In the genomic region with DNA sequence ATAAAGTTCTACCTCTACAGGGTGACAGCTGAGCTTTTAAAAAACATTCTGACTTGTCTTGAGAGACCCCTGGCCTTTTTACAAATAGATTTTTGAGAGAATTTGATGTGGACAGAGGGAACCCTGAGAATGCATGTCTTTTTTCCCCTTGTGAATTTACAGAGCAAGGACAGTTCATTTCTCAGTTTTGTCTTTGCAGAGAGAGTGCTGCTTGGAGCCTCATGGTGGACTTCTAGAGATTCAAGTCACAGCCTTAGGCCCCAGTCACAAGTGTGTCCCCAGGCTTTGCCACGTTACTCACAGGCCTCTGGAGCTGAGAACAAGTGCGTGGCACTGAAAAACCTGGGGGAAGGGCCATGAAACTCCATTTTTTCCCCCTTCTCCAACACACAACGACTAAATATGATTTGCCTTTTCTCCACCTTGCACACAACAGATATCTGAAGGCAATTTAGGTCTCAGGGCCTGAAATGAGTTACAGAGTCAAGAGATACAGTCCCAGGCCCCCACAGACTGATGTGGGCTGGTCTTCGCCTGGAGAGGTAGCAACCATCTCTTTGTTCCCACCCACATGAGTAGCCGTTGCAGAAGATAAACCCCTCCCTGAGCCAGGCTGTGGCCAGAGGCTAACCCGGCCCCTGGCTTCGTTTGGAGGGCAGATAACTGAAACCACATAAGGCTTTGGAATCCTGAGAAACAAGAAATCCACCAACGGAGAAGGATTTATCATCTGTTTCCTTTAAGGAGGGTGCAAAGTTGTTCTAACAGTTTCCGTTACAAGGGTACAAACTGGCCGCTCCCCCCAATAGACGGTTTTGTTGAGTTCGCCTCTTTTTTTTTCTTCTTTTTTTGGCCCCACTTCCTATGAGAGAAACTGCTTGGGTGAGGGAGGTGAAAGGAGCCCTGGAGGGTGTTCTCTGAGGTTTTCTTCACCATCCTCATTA, we compare ENCODE assay signal across 1 cellular context.
TF ChIP-seq lines count a peak whose summit lies in the region.

No MANE protein-coding gene starts in this region.

TF ChIP-seq in endothelial cell of umbilical vein, 7 proteins besides CTCF, POLR2A, EP300 and RAD21:
- TF ChIP-seq, protein P1, sequence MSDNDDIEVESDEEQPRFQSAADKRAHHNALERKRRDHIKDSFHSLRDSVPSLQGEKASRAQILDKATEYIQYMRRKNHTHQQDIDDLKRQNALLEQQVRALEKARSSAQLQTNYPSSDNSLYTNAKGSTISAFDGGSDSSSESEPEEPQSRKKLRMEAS (IDR thresholded peaks at IDR 0.05; ENCODE audit: insufficient read depth, insufficient read length) = no peak
- peak; percentile 55 for TF ChIP-seq POLR2AphosphoS5 (IDR thresholded peaks at IDR 0.05; ENCODE audit: insufficient read depth, low read depth, low read length)
- no peak for TF ChIP-seq MYC (IDR thresholded peaks at IDR 0.05; ENCODE audit: low read depth, low read length)
